Comparison of ENCODE assay signal across 11 cellular contexts in genomic region chr9:41188439-41188838, GRCh38. TPM values are rescaled to one million over a fixed set of nuclear protein-coding genes. Genes with fewer than 3 reads are reported as not detected.
"Had no signal": no experiment of that assay in that cellular context is flagged by ENCODE, and none has a peak within 500 bp of the region (broad histone marks: within the 10 kb centered on the region; RNA-seq: fewer than 3 reads in every experiment).

No MANE protein-coding gene starts in this region.

RNA-seq across cellular contexts. Expression of gene FOXD4L6, which starts 60.0 kb away (rescaled TPM):
- total RNA-seq: subcutaneous adipose tissue, temporal lobe, testis, thoracic aorta, thyroid gland, transverse colon, upper lobe of left lung, upper lobe of right lung, ureter, urinary bladder, vagina had no signal
